In genomic region chr15:45022871-45023658, GRCh38 we compare ENCODE assay signal across 8 cellular contexts. TPM values are rescaled to one million over a fixed set of nuclear protein-coding genes. Genes with fewer than 3 reads are reported as not detected.
DNase-seq lines count a peak whose midpoint lies in the region; ATAC-seq lines count a peak whose summit lies in the region.

TSS of gene SORD (plus strand) at chr15:45023195. CDS start at chr15:45023284, 89 bp downstream.

- H3K27ac ChIP-seq in mesenchymal stem cell (ENCODE audit: low read length, poor library complexity, severe bottlenecking): peak within 1 kb of the TSS; percentile 18

- H2BK12ac ChIP-seq in mesenchymal stem cell (ENCODE audit: low read length in 2 of 2): peak within 1 kb of the TSS; percentile 64 to 72

- H3K27me3 ChIP-seq in mesenchymal stem cell (ENCODE audit: control insufficient read depth in 1 of 2, insufficient read depth in 1 of 2, low read length in 2 of 2): peaks cover 0 to 5% of the 10 kb centered on the region in 2 experiments

- DNase-seq in CMK (ENCODE audit: low read depth) (peak; percentile 62), HS-27A (ENCODE audit: low read depth) (peak; percentile 72), mesenchymal stem cell (peak; percentile 88)
- DNase-seq in NK-92 treated with Interleukin-12 subunit alpha and Interleukin-12 subunit beta, amount 100 ng/mL, for 24 hours (lab: John Stamatoyannopoulos, UW): peak; percentile 60
- peak; percentile 81 to 83 for DNase-seq in activated CD8-positive, alpha-beta memory T cell treated with anti-CD3 and anti-CD28 coated beads for 4 hours (ENCODE audit: low read depth in 2 of 2)
- DNase-seq in effector memory CD8-positive, alpha-beta T cell: peak; percentile 80 to 86 (median 81)
- peak; percentile 85 for DNase-seq in stimulated activated CD8-positive, alpha-beta memory T cell treated with anti-CD3 and anti-CD28 coated beads, Interleukin-12 subunit alpha, Interleukin-12 subunit beta, amount 100 ng/mL, for 24 hours (ENCODE audit: extremely low read depth)

- H3K79me1 ChIP-seq in mesenchymal stem cell (replicated peaks; ENCODE audit: low read length, poor library complexity, severe bottlenecking): peaks cover 5% of the 10 kb centered on the region

- peak within 1 kb of the TSS; percentile 83 for H3K4me2 ChIP-seq in mesenchymal stem cell (ENCODE audit: low read length, poor library complexity, severe bottlenecking)

- H2BK15ac ChIP-seq in mesenchymal stem cell (ENCODE audit: low read depth, poor library complexity, severe bottlenecking): peak within 1 kb of the TSS; percentile 44

- peak within 1 kb of the TSS; percentile 74 to 91 for H3K27ac Mint-ChIP-seq in effector memory CD8-positive, alpha-beta T cell

- H3K9me3 ChIP-seq in mesenchymal stem cell (ENCODE audit: control insufficient read depth, low read length): no peaks in the 10 kb centered on the region

- peak within 1 kb of the TSS; percentile 71 for H4K91ac ChIP-seq in mesenchymal stem cell (ENCODE audit: low read length)

- peaks cover 13% of the 10 kb centered on the region for H3K4me1 ChIP-seq in mesenchymal stem cell (ENCODE audit: control insufficient read depth, insufficient read depth, low read depth, low read length)

- peaks cover 8% of the 10 kb centered on the region for H3K36me3 Mint-ChIP-seq in effector memory CD8-positive, alpha-beta T cell (ENCODE audit: insufficient read depth)

- H3K23ac ChIP-seq in mesenchymal stem cell (ENCODE audit: low read length in 2 of 2): peak within 1 kb of the TSS in 1 of 2 experiments; percentile 57

- H3K4ac ChIP-seq in mesenchymal stem cell (ENCODE audit: low read depth in 1 of 2, low read length in 2 of 2): peak within 1 kb of the TSS; percentile 6 to 71

- peak within 1 kb of the TSS; percentile 82 to 91 for H3K4me3 ChIP-seq in mesenchymal stem cell (ENCODE audit: insufficient read depth in 1 of 2, low read depth in 1 of 2, low read length in 2 of 2)

- peak within 1 kb of the TSS; percentile 45 for H2BK120ac ChIP-seq in mesenchymal stem cell (ENCODE audit: low read depth, low read length)

- peak within 1 kb of the TSS in 1 of 2 experiments; percentile 87 for H3K14ac ChIP-seq in mesenchymal stem cell (ENCODE audit: low read length in 2 of 2)

- peak within 1 kb of the TSS; percentile 89 to 92 for H3K4me3 Mint-ChIP-seq in effector memory CD8-positive, alpha-beta T cell

- peak within 1 kb of the TSS; percentile 82 to 89 for H3K18ac ChIP-seq in mesenchymal stem cell (ENCODE audit: low read depth in 1 of 2, low read length in 2 of 2)

- no peaks in the 10 kb centered on the region for H3K36me3 ChIP-seq in mesenchymal stem cell (ENCODE audit: control insufficient read depth in 1 of 2, insufficient read depth in 2 of 2, low read depth in 1 of 2, low read length in 2 of 2)

- peak within 1 kb of the TSS; percentile 91 for H4K8ac ChIP-seq in mesenchymal stem cell (ENCODE audit: low read length)

- peak within 1 kb of the TSS; percentile 53 for H2BK5ac ChIP-seq in mesenchymal stem cell (ENCODE audit: low read depth, low read length, poor library complexity, severe bottlenecking)

- 2% methylated on average over 41 of the region's 48 CpGs for WGBS in mesenchymal stem cell

- peaks cover 10 to 15% of the 10 kb centered on the region in 2 donors for H3K4me1 Mint-ChIP-seq in effector memory CD8-positive, alpha-beta T cell (ENCODE audit: low read depth in 2 of 2)

- H2AFZ ChIP-seq in mesenchymal stem cell (ENCODE audit: low read depth, low read length): peak within 1 kb of the TSS; percentile 80

- H3K27me3 Mint-ChIP-seq in effector memory CD8-positive, alpha-beta T cell: peaks cover 26 to 27% of the 10 kb centered on the region in 2 donors

- H2AK5ac ChIP-seq in mesenchymal stem cell (ENCODE audit: low read length, severe bottlenecking): no peak within 1 kb of the TSS

- no peaks in the 10 kb centered on the region for H3K9me3 Mint-ChIP-seq in effector memory CD8-positive, alpha-beta T cell

- peak within 1 kb of the TSS; percentile 87 for H3K9ac ChIP-seq in mesenchymal stem cell (ENCODE audit: low read length)

- peak; percentile 89 for ATAC-seq in GM19467 (IDR thresholded peaks at IDR 0.05; ENCODE audit: unreplicated experiment)
- ATAC-seq in effector memory CD8-positive, alpha-beta T cell (replicated peaks): peak; percentile 97

RNA-seq across cellular contexts. Expression of gene SORD, which starts in this region (rescaled TPM):
- polyA plus RNA-seq in mesenchymal stem cell (2013, experiment 1 of 2): 8.9 TPM
- polyA plus RNA-seq in mesenchymal stem cell (2013, experiment 2 of 2): 9.2 TPM

Comparison
In these comparisons a context has a peak if more than half of its experiments do, and no peak if none do; other contexts are left out.
1. Peak in every context shown above with its lines: DNase-seq, ATAC-seq, H3K4me3 ChIP-seq and H3K27ac ChIP-seq.